2 cellular contexts compared by ENCODE assay signal in genomic region chr4:74362347-74362746, GRCh38.
TF ChIP-seq lines count a peak whose summit lies in the region.

No MANE protein-coding gene starts in this region.

TF ChIP-seq in HCT116, 20 proteins besides CTCF, POLR2A, EP300 and RAD21:
- TF ChIP-seq YY1 (IDR thresholded peaks at IDR 0.05; ENCODE audit: extremely low read depth, insufficient replicate concordance, low read depth, low read length) (peak; percentile 61), TCF7L2 (IDR thresholded peaks at IDR 0.05; ENCODE audit: borderline replicate concordance, extremely low read depth, insufficient read depth, insufficient read length) (no peak)
TF ChIP-seq in HCT116: peak in this region for 1.

TF ChIP-seq in K562, 482 proteins besides CTCF, POLR2A, EP300 and RAD21:
- TF ChIP-seq FOSL1 (tag; conservative IDR thresholded peaks at IDR 0.05) = no peak
- TF ChIP-seq FOXJ3 (CRISPR knock-in tag; IDR thresholded peaks at IDR 0.05) = no peak
- TF ChIP-seq BHLHE40 (IDR thresholded peaks at IDR 0.05; ENCODE audit: low read length) = no peak
- TF ChIP-seq TOE1 (IDR thresholded peaks at IDR 0.05; ENCODE audit: borderline replicate concordance) = no peak
- no peak for TF ChIP-seq TOE1 (CRISPR knock-in tag; IDR thresholded peaks at IDR 0.05; ENCODE audit: borderline replicate concordance, low read depth)
- TF ChIP-seq RBM14 (IDR thresholded peaks at IDR 0.05; ENCODE audit: borderline replicate concordance, insufficient read depth, low read depth, low read length) = no peak
- TF ChIP-seq ZNF79 (CRISPR knock-in tag; IDR thresholded peaks at IDR 0.05; ENCODE audit: low read depth) = no peak
- no peak for TF ChIP-seq ZFP1 (CRISPR knock-in tag; IDR thresholded peaks at IDR 0.05)
- no peak for TF ChIP-seq ZNF175 (CRISPR knock-in tag; IDR thresholded peaks at IDR 0.05; ENCODE audit: low read depth)
- TF ChIP-seq ATF1 (CRISPR knock-in tag; IDR thresholded peaks at IDR 0.05) = no peak
- no peak for TF ChIP-seq ATF1 (tag; IDR thresholded peaks at IDR 0.05)
- TF ChIP-seq IRF1 (CRISPR knock-in tag; IDR thresholded peaks at IDR 0.05; ENCODE audit: borderline replicate concordance) = no peak
- no peak for TF ChIP-seq NCOR1 (IDR thresholded peaks at IDR 0.05)
TF ChIP-seq in K562: peak in this region for 0.
